ENCODE assay signal across 22 cellular contexts in the genomic region with DNA sequence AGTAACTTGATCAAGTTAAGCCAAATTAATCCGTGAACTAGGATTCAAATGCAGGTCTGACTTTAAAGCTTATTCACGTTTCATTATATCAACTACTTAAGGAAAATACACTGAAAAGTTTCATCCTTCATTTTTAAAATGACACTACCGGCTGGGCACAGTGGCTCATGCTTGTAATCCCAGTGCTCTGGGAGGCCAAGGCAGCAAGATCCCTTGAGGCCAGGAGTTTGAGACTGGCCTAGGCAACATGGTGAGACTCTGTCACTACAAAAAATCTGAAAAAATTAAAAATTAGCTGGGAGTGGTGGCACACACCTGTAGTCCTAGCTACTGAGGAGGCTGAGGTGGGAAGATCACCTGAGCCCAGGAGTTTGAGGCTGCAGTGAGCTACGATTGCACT.
"Had no signal": no experiment of that assay in that cellular context is flagged by ENCODE, and none has a peak within 500 bp of the region (broad histone marks: within the 10 kb centered on the region; RNA-seq: fewer than 3 reads in every experiment).

No MANE protein-coding gene starts in this region.

- H3K27me3 Mint-ChIP-seq: activated CD4-positive, alpha-beta T cell treated with anti-CD3 and anti-CD28 coated beads, Interleukin-2, amount 10 ng/mL, durations not matched to agents 24 days and 14 days; activated CD8-positive, alpha-beta memory T cell treated with anti-CD3 and anti-CD28 coated beads, Interleukin-2, amount 10 ng/mL, durations not matched to agents 7 days and 5 days; activated naive CD4-positive, alpha-beta T cell treated with anti-CD3 and anti-CD28 coated beads, Interleukin-2, amount 50 U/mL, for 24 hours; activated T-cell treated with anti-CD3 and anti-CD28 coated beads, Interleukin-2, amount 50 U/mL, for 24 hours had no signal

- H3K9me3 Mint-ChIP-seq: activated CD4-positive, alpha-beta T cell treated with anti-CD3 and anti-CD28 coated beads, Interleukin-2, amount 10 ng/mL, durations not matched to agents 24 days and 14 days; activated naive CD4-positive, alpha-beta T cell treated with anti-CD3 and anti-CD28 coated beads, Interleukin-2, amount 50 U/mL, for 24 hours; activated T-cell treated with anti-CD3 and anti-CD28 coated beads, Interleukin-2, amount 50 U/mL, for 24 hours; activated T-helper 1 cell treated with anti-CD3 and anti-CD28 coated beads, Interleukin-12 subunit alpha, Interleukin-12 subunit beta, Interleukin-2, Interleukin-4 antibody, amounts not matched to agents 30 ng/mL and 10 ng/mL and 1 ng/mL, durations not matched to agents 14 hours and 24 hours and 36 hours had no signal

- H3K27ac ChIP-seq: breast epithelium, PC-9 had no signal

- DNase-seq: activated CD4-positive, alpha-beta T cell treated with anti-CD3 and anti-CD28 coated beads for 1 hour; activated CD4-positive, alpha-beta T cell treated with anti-CD3 and anti-CD28 coated beads, Interleukin-2, amount 10 ng/mL, durations not matched to agents 24 days and 14 days; activated CD4-positive, alpha-beta T cell treated with anti-CD3 and anti-CD28 coated beads, Interleukin-2, amount 50 U/mL, for 48 hours; activated CD8-positive, alpha-beta memory T cell treated with anti-CD3 and anti-CD28 coated beads, Interleukin-2, amount 10 ng/mL, durations not matched to agents 7 days and 5 days; activated effector memory CD4-positive, alpha-beta T cell treated with Interleukin-2 at 50 U/mL for 16 hours; activated naive CD4-positive, alpha-beta T cell; activated T-cell treated with anti-CD3 and anti-CD28 coated beads, Interleukin-2, amount 50 U/mL, for 24 hours; KG1; NCI-H1092; NCI-H1417; NCI-H1930; NCI-H2171; NCI-H2227 treated with DMSO at 0.1 percent for 48 hours; NCI-H446 treated with DMSO at 0.1 percent for 48 hours; NCI-H774; PC-9; SHP77 treated with DMSO at 0.1 percent for 48 hours; T-helper 1 cell had no signal

- H3K27me3 ChIP-seq: breast epithelium had no signal

- H2AFZ ChIP-seq: PC-9 had no signal

- H3K4me3 ChIP-seq: breast epithelium, PC-9 had no signal

- ATAC-seq: activated CD8-positive, alpha-beta memory T cell treated with anti-CD3 and anti-CD28 coated beads, Interleukin-2, amount 10 ng/mL, durations not matched to agents 7 days and 5 days; WTC11 had no signal

- H3K4me3 Mint-ChIP-seq: activated CD4-positive, alpha-beta T cell treated with anti-CD3 and anti-CD28 coated beads, Interleukin-2, amount 10 ng/mL, durations not matched to agents 24 days and 14 days; activated CD8-positive, alpha-beta memory T cell treated with anti-CD3 and anti-CD28 coated beads, Interleukin-2, amount 10 ng/mL, durations not matched to agents 7 days and 5 days; activated naive CD4-positive, alpha-beta T cell treated with anti-CD3 and anti-CD28 coated beads, Interleukin-2, amount 50 U/mL, for 24 hours; activated T-cell treated with anti-CD3 and anti-CD28 coated beads, Interleukin-2, amount 50 U/mL, for 24 hours; activated T-helper 1 cell treated with anti-CD3 and anti-CD28 coated beads, Interleukin-12 subunit alpha, Interleukin-12 subunit beta, Interleukin-2, Interleukin-4 antibody, amounts not matched to agents 30 ng/mL and 10 ng/mL and 1 ng/mL, durations not matched to agents 14 hours and 24 hours and 36 hours; WTC11 had no signal

- H3K36me3 ChIP-seq: breast epithelium had no signal

- H3K4me2 ChIP-seq: PC-9 had no signal

- H3K9me3 ChIP-seq: breast epithelium had no signal

- H3K27ac Mint-ChIP-seq: activated CD4-positive, alpha-beta T cell treated with anti-CD3 and anti-CD28 coated beads, Interleukin-2, amount 10 ng/mL, durations not matched to agents 24 days and 14 days; activated CD8-positive, alpha-beta memory T cell treated with anti-CD3 and anti-CD28 coated beads, Interleukin-2, amount 10 ng/mL, durations not matched to agents 7 days and 5 days; activated naive CD4-positive, alpha-beta T cell treated with anti-CD3 and anti-CD28 coated beads, Interleukin-2, amount 50 U/mL, for 24 hours; activated T-cell treated with anti-CD3 and anti-CD28 coated beads, Interleukin-2, amount 50 U/mL, for 24 hours; activated T-helper 1 cell treated with anti-CD3 and anti-CD28 coated beads, Interleukin-12 subunit alpha, Interleukin-12 subunit beta, Interleukin-2, Interleukin-4 antibody, amounts not matched to agents 30 ng/mL and 10 ng/mL and 1 ng/mL, durations not matched to agents 14 hours and 24 hours and 36 hours; WTC11 had no signal
